16 cellular contexts compared by ENCODE assay signal in genomic region chr14:85241022-85241880, GRCh38.
DNase-seq lines count a peak whose midpoint lies in the region; ATAC-seq, FAIRE-seq and TF ChIP-seq lines count a peak whose summit lies in the region.
"Had no signal": no experiment of that assay in that cellular context is flagged by ENCODE, and none has a peak within 500 bp of the region (broad histone marks: within the 10 kb centered on the region; RNA-seq: fewer than 3 reads in every experiment).

No MANE protein-coding gene starts in this region.

- no peaks in the 10 kb centered on the region for H3K36me3 ChIP-seq in HAP-1 (replicated peaks)
- H3K36me3 ChIP-seq in SK-N-MC (ENCODE audit: insufficient read depth, low read length) = no peaks in the 10 kb centered on the region
- no peaks in the 10 kb centered on the region for H3K36me3 ChIP-seq in HepG2 (replicated peaks in 1 of 2; ENCODE audit: control insufficient read depth in 1 of 2, insufficient read depth in 2 of 2, low read length in 2 of 2)
- H3K36me3 ChIP-seq: right lobe of liver had no signal

- H3K9ac ChIP-seq in SK-N-MC (ENCODE audit: insufficient read length) (no peak overlapping the region), HepG2 (ENCODE audit: insufficient read depth, low read depth, low read length) (no peak overlapping the region)

- no peaks in the 10 kb centered on the region for H3K79me2 ChIP-seq in HepG2 (ENCODE audit: insufficient read depth, low read length)

- H2AFZ ChIP-seq in HepG2 (ENCODE audit: low read length) = no peak overlapping the region

- in situ Hi-C loops in HAP-1 (cut with MboI; ENCODE audit: low sequenced_read_pairs) = no loop called here
- in situ Hi-C loops in HepG2 (cut with HindIII; ENCODE audit: extremely low pct_ligation_motif_present, low pct_unique_long_range_greater_than_20kb) = no loop called here

- no peaks in the 10 kb centered on the region for H3K9me3 ChIP-seq in HAP-1
- H3K9me3 ChIP-seq in SK-N-MC (ENCODE audit: low read depth, low read length) = no peaks in the 10 kb centered on the region
- peaks cover 68% of the 10 kb centered on the region for H3K9me3 ChIP-seq in HepG2 (ENCODE audit: low read length)
- H3K9me3 ChIP-seq: mucosa of descending colon, right lobe of liver had no signal

- intact Hi-C loops in HepG2 (cut with micrococcal nuclease; ENCODE audit: unreplicated experiment) = no loop called here

- CTCF ChIA-PET in GM10248 (lab: Yijun Ruan, JAX) = no interaction called here
- CTCF ChIA-PET in HepG2 (lab: Yijun Ruan, JAX; ENCODE audit: low intra/inter-chr PET ratio, low total read pairs) = no interaction called here

- 41% methylated on average over 14 of the region's 14 CpGs for WGBS in HepG2 (ENCODE audit: low lambda C conversion rate)

- DNase-seq in HAP-1 (ENCODE audit: low spot score in 2 of 2) (peak; percentile 71 to 94), SK-N-MC (ENCODE audit: low read depth, low spot score) (no peak), iris pigment epithelial cell (ENCODE audit: low read depth) (peak; percentile 32), retina (peak; percentile 41), GM10248 (ENCODE audit: extremely low spot score) (no peak), HepG2 (ENCODE audit: low spot score) (no peak)
- DNase-seq: C1 segment of cervical spinal cord; GOT3; right lobe of liver; stimulated activated naive CD8-positive, alpha-beta T cell treated with anti-CD3 and anti-CD28 coated beads, Interleukin-15, Interleukin-2, amounts not matched to agents 100 U/mL and 50 U/mL, for 24 hours; T-cell had no signal

- ATAC-seq in HG02588 (IDR thresholded peaks at IDR 0.05; ENCODE audit: unreplicated experiment) (no peak), HepG2 (no peak), GM21786 (IDR thresholded peaks at IDR 0.05; ENCODE audit: unreplicated experiment) (no peak)
- ATAC-seq: activated CD4-positive, CD25-positive, alpha-beta regulatory T cell treated with anti-CD3 and anti-CD28 coated beads, Interleukin-2, amount 50 U/mL, for 24 hours; mucosa of descending colon; right lobe of liver; stimulated activated naive CD8-positive, alpha-beta T cell treated with anti-CD3 and anti-CD28 coated beads, Interleukin-15, Interleukin-2, amounts not matched to agents 100 U/mL and 50 U/mL, for 24 hours; T-cell had no signal

- peak overlapping the region; percentile 1 for H3K4me3 ChIP-seq in HAP-1
- 0 out of 2 replicates have a peak overlapping the region, but pooled peaks have one; percentile 30 for H3K4me3 ChIP-seq in SK-N-MC
- H3K4me3 ChIP-seq in HepG2 (replicated peaks in 1 of 3; ENCODE audit: insufficient read depth in 1 of 3, low read depth in 2 of 3, low read length in 3 of 3) = no peak overlapping the region
- H3K4me3 ChIP-seq: mucosa of descending colon, right lobe of liver had no signal

- no peaks in the 10 kb centered on the region for H4K20me1 ChIP-seq in HepG2 (ENCODE audit: insufficient read depth, low read length)

- H3K27me3 ChIP-seq in HAP-1 (ENCODE audit: low read depth) (no peaks in the 10 kb centered on the region), HepG2 (ENCODE audit: control insufficient read depth in 1 of 2, insufficient read depth in 2 of 2, low read length in 2 of 2) (no peaks in the 10 kb centered on the region)
- H3K27me3 ChIP-seq: right lobe of liver had no signal

- no peak for TF ChIP-seq POLR2A in HepG2 (IDR thresholded peaks at IDR 0.05; ENCODE audit: insufficient read depth in 1 of 2, low read depth in 2 of 2, low read length in 2 of 2)

- TF ChIP-seq CTCF in GM10248 (IDR thresholded peaks at IDR 0.05; ENCODE audit: control extremely low read depth, extremely low read depth, low read depth, missing control alignments) = no peak
- TF ChIP-seq CTCF in HepG2 (CRISPR knock-in tag; IDR thresholded peaks at IDR 0.05) = no peak

- no peak overlapping the region for H3K4me2 ChIP-seq in HepG2 (ENCODE audit: low read depth, low read length)

- TF ChIP-seq EP300 in HepG2 (IDR thresholded peaks at IDR 0.05; ENCODE audit: low read depth in 2 of 2, low read length in 2 of 2) = no peak
- TF ChIP-seq EP300 in HepG2 (CRISPR knock-in tag; IDR thresholded peaks at IDR 0.05; ENCODE audit: borderline replicate concordance) = no peak

- TF ChIP-seq RAD21 in HepG2 (CRISPR knock-in tag; IDR thresholded peaks at IDR 0.05) = no peak

- no peak overlapping the region for H3K27ac ChIP-seq in SK-N-MC
- H3K27ac ChIP-seq in HepG2 (ENCODE audit: extremely low read length, insufficient read depth, low read length) = no peak overlapping the region
- H3K27ac ChIP-seq: right lobe of liver had no signal

- POLR2A ChIA-PET in GM10248 (lab: Yijun Ruan, JAX) (no interaction called here), HepG2 (lab: Yijun Ruan, JAX) (no interaction called here)

- H3K4me1 ChIP-seq in HAP-1 (peaks cover 15% of the 10 kb centered on the region), HepG2 (ENCODE audit: insufficient read depth, low read length) (no peaks in the 10 kb centered on the region)
- H3K4me1 ChIP-seq: right lobe of liver had no signal

- BruUV-seq in HepG2 (replicated peaks; lab: Mats Ljungman, UMichigan) = no TSS peak

- no peak for FAIRE-seq in HepG2 (lab: Jason Lieb, UNC)
- FAIRE-seq: GM12891 had no signal

TF ChIP-seq in HepG2, 621 proteins besides CTCF, POLR2A, EP300 and RAD21:
- TF ChIP-seq HOXA5 (CRISPR knock-in tag; IDR thresholded peaks at IDR 0.05) (no peak), ZNF891 (CRISPR knock-in tag; IDR thresholded peaks at IDR 0.05) (no peak), SMC3 (IDR thresholded peaks at IDR 0.05; ENCODE audit: low read length) (no peak), KLF12 (CRISPR knock-in tag; IDR thresholded peaks at IDR 0.05; ENCODE audit: borderline replicate concordance) (no peak), TGIF2 (CRISPR knock-in tag; IDR thresholded peaks at IDR 0.05) (no peak), BORCS8-MEF2B (CRISPR knock-in tag; IDR thresholded peaks at IDR 0.05) (no peak), TBX3 (IDR thresholded peaks at IDR 0.05; ENCODE audit: borderline replicate concordance) (no peak), NFYB (CRISPR knock-in tag; IDR thresholded peaks at IDR 0.05) (no peak), STAG1 (CRISPR knock-in tag; IDR thresholded peaks at IDR 0.05) (no peak), ATRX (CRISPR knock-in tag; IDR thresholded peaks at IDR 0.05; ENCODE audit: borderline replicate concordance) (no peak), ZSCAN30 (CRISPR knock-in tag; IDR thresholded peaks at IDR 0.05) (no peak), KDM2A (CRISPR knock-in tag; IDR thresholded peaks at IDR 0.05; ENCODE audit: borderline replicate concordance, low read depth) (no peak), RFXAP (CRISPR knock-in tag; IDR thresholded peaks at IDR 0.05; ENCODE audit: borderline replicate concordance) (no peak), REST (IDR thresholded peaks at IDR 0.05; ENCODE audit: borderline replicate concordance in 1 of 2, low read depth in 1 of 2, low read length in 2 of 2) (no peak), MXD4 (CRISPR knock-in tag; IDR thresholded peaks at IDR 0.05) (no peak), GLI4 (CRISPR knock-in tag; IDR thresholded peaks at IDR 0.05; ENCODE audit: borderline replicate concordance) (no peak), RFX3 (CRISPR knock-in tag; IDR thresholded peaks at IDR 0.05) (no peak), RCOR2 (CRISPR knock-in tag; IDR thresholded peaks at IDR 0.05) (no peak), HMG20B (CRISPR knock-in tag; conservative IDR thresholded peaks at IDR 0.05) (no peak)

Comparison
In these comparisons a context has a peak if more than half of its experiments do, and no peak if none do; other contexts are left out.
1. DNase-seq: peak in HAP-1 (2 of 2), iris pigment epithelial cell (single experiment) and retina (single experiment); none in SK-N-MC (single experiment), GM10248 (single experiment) and HepG2 (single experiment).
2. H3K4me3 ChIP-seq: peak in HAP-1 (single experiment) and SK-N-MC (single experiment); none in HepG2 (0 of 3).